In the genomic region with DNA sequence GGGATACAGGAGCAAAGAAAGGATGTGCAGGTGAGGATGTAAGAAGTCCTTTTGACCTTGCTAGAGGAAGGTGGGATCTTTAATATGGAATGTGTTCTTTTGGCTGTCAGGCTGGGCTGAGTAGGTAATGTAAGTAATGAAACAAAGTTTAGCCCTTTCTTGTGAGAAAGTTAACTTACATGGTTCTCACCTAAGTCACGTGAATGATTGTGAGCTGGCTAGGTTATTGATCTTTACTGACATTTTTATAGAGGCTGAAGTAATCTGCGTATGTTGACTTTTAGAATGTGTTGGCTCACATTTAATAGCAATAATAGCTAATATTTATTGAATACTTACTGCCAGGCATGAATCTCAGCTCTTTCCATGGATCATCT, we compare ENCODE assay signal across 10 cellular contexts. TPM values are rescaled to one million over a fixed set of nuclear protein-coding genes. Genes with fewer than 3 reads are reported as not detected.
DNase-seq lines count a peak whose midpoint lies in the region; ATAC-seq and TF ChIP-seq lines count a peak whose summit lies in the region.
"Had no signal": no experiment of that assay in that cellular context is flagged by ENCODE, and none has a peak within 500 bp of the region (broad histone marks: within the 10 kb centered on the region; RNA-seq: fewer than 3 reads in every experiment).

No MANE protein-coding gene starts in this region.

- DNase-seq in GM23248 (no peak), T-cell (no peak), fibroblast of mammary gland (ENCODE audit: low read depth) (no peak), skeletal muscle cell (ENCODE audit: low read depth) (no peak), NOMO-1 treated with DMSO at 0.1 percent for 48 hours (lab: John Stamatoyannopoulos, UW; ENCODE audit: unreplicated experiment) (no peak), cerebellar cortex (ENCODE audit: low spot score) (no peak), NCI-H2029 (lab: John Stamatoyannopoulos, UW) (no peak)
- DNase-seq: head of caudate nucleus, KBM-7 had no signal

- CTCF ChIA-PET in T-cell (lab: Charles Lee) = interaction anchor here (1.0 to 1.7 kb wide), 3 partner anchors 9 to 64 kb away, joined by 3 to 5 read pairs (median 3); no protein-coding TSS in a partner anchor

- H3K36me3 Mint-ChIP-seq in T-cell = peaks cover 38% of the 10 kb centered on the region

- H2AFZ ChIP-seq in GM23248 = no peak overlapping the region

- H3K27ac Mint-ChIP-seq in T-cell = no peak overlapping the region

- no peaks in the 10 kb centered on the region for H3F3A ChIP-seq in GM23248 (ENCODE audit: insufficient read depth)

- H3K4me3 Mint-ChIP-seq in T-cell = peak overlapping the region; percentile 92 to 95 (median 95)

- H3K27me3 ChIP-seq in GM23248 (replicated peaks; ENCODE audit: insufficient read depth) = no peaks in the 10 kb centered on the region

- peak overlapping the region; percentile 98; the same call in 1 of the 2 replicates for H3K9ac ChIP-seq in GM23248

- peaks cover 72 to 80% (median 76%) of the 10 kb centered on the region in 3 donors for H3K4me1 Mint-ChIP-seq in T-cell

- H3K27ac ChIP-seq in GM23248 = no peak overlapping the region

- in situ Hi-C loops in GM23248 (cut with MboI) = no loop called here

- 0 out of 2 replicates have a peak, but pooled peaks cover 4% of the 10 kb centered on the region for H3K36me3 ChIP-seq in GM23248 (ENCODE audit: low read depth)

- ATAC-seq in T-cell (replicated peaks in 1 of 4) = no peak
- no peak for ATAC-seq in HG02885 (IDR thresholded peaks at IDR 0.05; ENCODE audit: poor library complexity, unreplicated experiment)

- H3K4me2 ChIP-seq in GM23248 (ENCODE audit: unreplicated experiment) = peak overlapping the region; percentile 88

- no peaks in the 10 kb centered on the region for H3K9me3 Mint-ChIP-seq in T-cell

- H3K4me1 ChIP-seq in GM23248 (ENCODE audit: insufficient read depth) = peaks cover 42% of the 10 kb centered on the region

- peaks cover 75% of the 10 kb centered on the region for H3K79me2 ChIP-seq in GM23248 (ENCODE audit: insufficient read depth)

- H3K4me3 ChIP-seq in GM23248 (peak overlapping the region; percentile 91), fibroblast of mammary gland (ENCODE audit: control insufficient read depth, low read depth, low read length) (peak overlapping the region; percentile 77), skeletal muscle cell (ENCODE audit: low read depth, low read length) (peak overlapping the region; percentile 81)

- whole genome bisulfite sequencing in GM23248 (ENCODE audit: low coverage in 1 of 2, low lambda C conversion rate in 2 of 2, missing lambda C conversion rate in 2 of 2), 2 experiments = 98 to 99% methylated on average over 2 of the region's 2 CpGs

- H4K20me1 ChIP-seq in GM23248 (ENCODE audit: insufficient read depth) = peaks cover 25% of the 10 kb centered on the region

- POLR2A ChIA-PET in T-cell (lab: Charles Lee) = interaction anchor here (0.6 to 1.9 kb wide), 4 partner anchors 15 to 43 kb away, joined by 3 to 11 read pairs (median 4); no protein-coding TSS in a partner anchor

- no peaks in the 10 kb centered on the region for H3K9me3 ChIP-seq in GM23248 (ENCODE audit: low read depth)

- H3K9me2 ChIP-seq in GM23248 (ENCODE audit: insufficient read depth) = no peaks in the 10 kb centered on the region

- no peak for TF ChIP-seq CTCF in fibroblast of mammary gland (conservative IDR thresholded peaks at IDR 0.05; ENCODE audit: control insufficient read depth, insufficient read depth, low read depth, low read length)

- no peaks in the 10 kb centered on the region for H3K27me3 Mint-ChIP-seq in T-cell

RNA-seq across cellular contexts. Expression of a gene that starts 2.6 kb away (rescaled TPM):
- total RNA-seq in GM23248 (2014; rRNA removed; shearing (Covaris generic)) = 7.2 and 9.0 TPM in 2 replicates
- 17.9 and 18.2 TPM in 2 replicates for polyA plus RNA-seq in GM23248 (2016; fragmentation: Nextera tagmentation; extraction: Ambion mirVana)
- total RNA-seq in T-cell = 10 to 100 TPM; 30.2 to 41.2 (median 38.1) TPM
